20 cellular contexts compared by ENCODE assay signal in genomic region chr3:70248856-70249255, GRCh38.
DNase-seq lines count a peak whose midpoint lies in the region; ATAC-seq and TF ChIP-seq lines count a peak whose summit lies in the region.
"Had no signal": no experiment of that assay in that cellular context is flagged by ENCODE, and none has a peak within 500 bp of the region (broad histone marks: within the 10 kb centered on the region; RNA-seq: fewer than 3 reads in every experiment).

No MANE protein-coding gene starts in this region.

- H3K27me3 ChIP-seq in ascending aorta (no peaks in the 10 kb centered on the region), brain microvascular endothelial cell (replicated peaks) (no peaks in the 10 kb centered on the region), psoas muscle (ENCODE audit: insufficient read depth in 3 of 3, low read length in 2 of 3) (no peaks in the 10 kb centered on the region)
- H3K27me3 ChIP-seq: BLaER1 had no signal

- H3K4me1 ChIP-seq in ascending aorta (peaks cover 0 to 8% of the 10 kb centered on the region in 2 donors), psoas muscle (no peaks in the 10 kb centered on the region)
- H3K4me1 ChIP-seq: BLaER1, Caco-2 had no signal

- H3K9me3 ChIP-seq in ascending aorta (no peaks in the 10 kb centered on the region), psoas muscle (no peaks in the 10 kb centered on the region)
- H3K9me3 ChIP-seq: BLaER1, Caco-2 had no signal

- no peaks in the 10 kb centered on the region for H3K36me3 ChIP-seq in ascending aorta
- H3K36me3 ChIP-seq in brain microvascular endothelial cell (replicated peaks), result no peaks in the 10 kb centered on the region
- no peaks in the 10 kb centered on the region for H3K36me3 ChIP-seq in psoas muscle (ENCODE audit: insufficient read depth in 1 of 2, low read depth in 1 of 2)
- H3K36me3 ChIP-seq: BLaER1 had no signal

- intact Hi-C loops in ascending aorta (cut with DNase I), result no loop called here
- intact Hi-C loops in psoas muscle (cut with DNase I), result no loop called here

- WGBS in psoas muscle, 3 donors, result 84 to 92% (median 89%) methylated on average over 4 of the region's 4 CpGs

- no peak for TF ChIP-seq CTCF in ascending aorta (IDR thresholded peaks at IDR 0.05)
- TF ChIP-seq CTCF in brain microvascular endothelial cell (IDR thresholded peaks at IDR 0.05; ENCODE audit: low read depth, low read length, missing control alignments), result no peak
- TF ChIP-seq CTCF in psoas muscle (IDR thresholded peaks at IDR 0.05), result no peak

- H3K27ac ChIP-seq in ascending aorta, result peak overlapping the region; percentile 47 to 55
- H3K27ac ChIP-seq in brain microvascular endothelial cell, result peak overlapping the region; percentile 73
- H3K27ac ChIP-seq in psoas muscle, result no peak overlapping the region
- H3K27ac ChIP-seq: 22Rv1, BLaER1, C4-2B had no signal

- in situ Hi-C loops in brain microvascular endothelial cell (cut with HindIII; ENCODE audit: low pct_ligation_motif_present, low sequenced_read_pairs), result no loop called here

- H3K4me3 ChIP-seq in ascending aorta (no peak overlapping the region), brain microvascular endothelial cell (ENCODE audit: low read depth, low read length) (no peak overlapping the region), psoas muscle (no peak overlapping the region)
- H3K4me3 ChIP-seq: BLaER1, GM23338 had no signal

- DNase-seq in SKM-1 treated with dmso at 0.1 percent for 144 hours (lab: John Stamatoyannopoulos, UW; ENCODE audit: unreplicated experiment), result peak; percentile 1
- no peak for DNase-seq in SKM-1 (lab: John Stamatoyannopoulos, UW; ENCODE audit: unreplicated experiment)
- no peak for DNase-seq in ascending aorta (ENCODE audit: low spot score in 2 of 2)
- no peak for DNase-seq in brain microvascular endothelial cell
- DNase-seq in psoas muscle, result no peak
- DNase-seq in activated CD4-positive, alpha-beta T cell treated with anti-CD3 and anti-CD28 coated beads, Interleukin-2, amount 50 U/mL, for 48 hours, result no peak
- DNase-seq: Caco-2; CD4-positive, CD25-positive, alpha-beta regulatory T cell; CD8-positive, alpha-beta T cell; DMS 273 treated with DMSO at 0.1 percent for 48 hours; DMS79; GF-D8; H9 had no signal

- no peak for ATAC-seq in GM21528 (IDR thresholded peaks at IDR 0.05; ENCODE audit: low FRiP score, unreplicated experiment)
- no peak for ATAC-seq in GM21529 (IDR thresholded peaks at IDR 0.05; ENCODE audit: unreplicated experiment)
- no peak for ATAC-seq in psoas muscle
- ATAC-seq: CD8-positive, alpha-beta T cell; GM23338; HCT116 had no signal
